ENCODE assay signal across 22 cellular contexts in genomic region chr16:86207350-86207749, GRCh38.
"Had no signal": no experiment of that assay in that cellular context is flagged by ENCODE, and none has a peak within 500 bp of the region (broad histone marks: within the 10 kb centered on the region; RNA-seq: fewer than 3 reads in every experiment).

No MANE protein-coding gene starts in this region.

- ATAC-seq: naive thymus-derived CD4-positive, alpha-beta T cell; natural killer cell; pancreas; right cardiac atrium; right lobe of liver; stimulated activated effector memory CD8-positive, alpha-beta T cell treated with anti-CD3 and anti-CD28 coated beads, Interleukin-12 subunit alpha, Interleukin-12 subunit beta, amount 100 ng/mL, for 72 hours; stimulated activated naive B cell treated with anti-CD40 and anti-IgM and Interleukin-4, amounts not matched to agents 10 μg/mL and 1 μg/mL and 100 μg/mL, for 72 hours had no signal

- H3K9ac ChIP-seq: neural progenitor cell had no signal

- H3K36me3 ChIP-seq: neural progenitor cell, neutrophil, pancreas, prostate gland, right lobe of liver, stomach, thoracic aorta, thyroid gland, tibial nerve, vagina had no signal

- H3K4me2 ChIP-seq: neural progenitor cell had no signal

- H2AFZ ChIP-seq: neural progenitor cell had no signal

- H3K4me1 ChIP-seq: prostate gland, right lobe of liver, stomach, thyroid gland, tibial nerve, vagina had no signal

- H3K27me3 ChIP-seq: neural progenitor cell, pancreas, right lobe of liver, stomach, thyroid gland, vagina had no signal

- H3K27ac ChIP-seq: neural progenitor cell, neutrophil, pancreas, prostate gland, right lobe of liver, skin epidermis, stomach, thoracic aorta, thyroid gland, tibial nerve, vagina had no signal

- H3K9me3 ChIP-seq: neutrophil, pancreas, prostate gland, right lobe of liver, stomach, thoracic aorta, thyroid gland, vagina had no signal

- DNase-seq: naive thymus-derived CD4-positive, alpha-beta T cell; natural killer cell; nucleus accumbens; pancreas; right cardiac atrium; right lobe of liver; stimulated activated CD4-positive, alpha-beta T cell treated with anti-CD3 and anti-CD28 coated beads, Interleukin-15, amount 100 ng/mL, for 24 hours; stimulated activated CD4-positive, alpha-beta T cell treated with anti-CD3 and anti-CD28 coated beads, Interleukin-2, amount 100 ng/mL, for 24 hours; stimulated activated CD4-positive, alpha-beta T cell treated with anti-CD3 and anti-CD28 coated beads, Interleukin-2, amount 100 ng/mL, for 48 hours; stimulated activated CD4-positive, alpha-beta T cell treated with anti-CD3 and anti-CD28 coated beads, Interleukin-4, amount 100 ng/mL, for 24 hours; stimulated activated naive B cell treated with anti-CD40 and anti-IgM and Interleukin-4, amounts not matched to agents 10 μg/mL and 1 μg/mL and 100 μg/mL, for 72 hours; stimulated activated naive CD4-positive, alpha-beta T cell treated with Interleukin-2 at 50 U/mL for 16 hours; stomach; thyroid gland had no signal

- H3K4me3 ChIP-seq: neural progenitor cell, pancreas, prostate gland, right lobe of liver, skin epidermis, stomach, thoracic aorta, thyroid gland, tibial nerve, vagina had no signal

- FAIRE-seq: pancreas had no signal
